In the genomic region with DNA sequence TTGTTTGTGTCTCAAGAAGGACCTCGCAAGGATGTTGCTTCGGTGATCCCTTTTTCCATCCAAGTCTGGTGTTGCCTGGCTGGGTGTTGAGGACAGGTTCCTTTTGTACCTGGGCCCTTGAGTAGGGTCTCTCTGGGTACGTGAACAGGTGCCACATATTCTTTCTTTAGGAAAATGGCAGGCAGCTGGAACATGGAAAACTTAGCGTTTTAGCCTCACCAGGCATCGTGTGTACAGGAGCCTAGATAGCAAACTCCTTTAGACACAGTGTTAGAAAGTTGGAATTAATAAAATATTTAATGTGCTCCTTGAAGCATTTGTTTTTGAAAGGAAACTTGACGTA, we compare ENCODE assay signal across 2 cellular contexts.
TF ChIP-seq lines count a peak whose summit lies in the region.

No MANE protein-coding gene starts in this region.

TF ChIP-seq in IMR-90, 13 proteins besides CTCF, POLR2A, EP300 and RAD21:
- TF ChIP-seq FOS (IDR thresholded peaks at IDR 0.05; ENCODE audit: low read depth, low read length) (no peak), MAZ (IDR thresholded peaks at IDR 0.05; ENCODE audit: borderline replicate concordance, low read depth, low read length) (no peak), CEBPB (IDR thresholded peaks at IDR 0.05; ENCODE audit: low read depth, low read length) (no peak), ELK1 (IDR thresholded peaks at IDR 0.05; ENCODE audit: borderline replicate concordance, low read depth, low read length) (no peak), RCOR1 (IDR thresholded peaks at IDR 0.05; ENCODE audit: insufficient replicate concordance, low read length) (no peak), MXI1 (IDR thresholded peaks at IDR 0.05; ENCODE audit: borderline replicate concordance, low read depth, low read length) (no peak), SMC3 (IDR thresholded peaks at IDR 0.05; ENCODE audit: low read depth, low read length) (no peak)
- TF ChIP-seq, protein P1, sequence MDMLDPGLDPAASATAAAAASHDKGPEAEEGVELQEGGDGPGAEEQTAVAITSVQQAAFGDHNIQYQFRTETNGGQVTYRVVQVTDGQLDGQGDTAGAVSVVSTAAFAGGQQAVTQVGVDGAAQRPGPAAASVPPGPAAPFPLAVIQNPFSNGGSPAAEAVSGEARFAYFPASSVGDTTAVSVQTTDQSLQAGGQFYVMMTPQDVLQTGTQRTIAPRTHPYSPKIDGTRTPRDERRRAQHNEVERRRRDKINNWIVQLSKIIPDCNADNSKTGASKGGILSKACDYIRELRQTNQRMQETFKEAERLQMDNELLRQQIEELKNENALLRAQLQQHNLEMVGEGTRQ (IDR thresholded peaks at IDR 0.05; ENCODE audit: low read depth, low read length) = no peak

TF ChIP-seq in endothelial cell of umbilical vein, 7 proteins besides CTCF, POLR2A, EP300 and RAD21:
- no peak for TF ChIP-seq JUN (IDR thresholded peaks at IDR 0.05; ENCODE audit: borderline replicate concordance, insufficient read depth, insufficient read length, low read depth)
- TF ChIP-seq MYC (IDR thresholded peaks at IDR 0.05; ENCODE audit: low read depth, low read length) = no peak
- TF ChIP-seq GATA2 (IDR thresholded peaks at IDR 0.05; ENCODE audit: insufficient read depth, insufficient read length, low read depth, low read length) = no peak
- no peak for TF ChIP-seq POLR2AphosphoS5 (IDR thresholded peaks at IDR 0.05; ENCODE audit: insufficient read depth, low read depth, low read length)
- TF ChIP-seq, protein P2, sequence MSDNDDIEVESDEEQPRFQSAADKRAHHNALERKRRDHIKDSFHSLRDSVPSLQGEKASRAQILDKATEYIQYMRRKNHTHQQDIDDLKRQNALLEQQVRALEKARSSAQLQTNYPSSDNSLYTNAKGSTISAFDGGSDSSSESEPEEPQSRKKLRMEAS (IDR thresholded peaks at IDR 0.05; ENCODE audit: insufficient read depth, insufficient read length) = no peak
- TF ChIP-seq EZH2 (IDR thresholded peaks at IDR 0.05; ENCODE audit: borderline replicate concordance, low read depth, low read length, severe bottlenecking) = no peak
- TF ChIP-seq FOS (IDR thresholded peaks at IDR 0.05; ENCODE audit: borderline replicate concordance, insufficient read depth, low read length) = no peak
